ENCODE assay signal across 16 cellular contexts in the genomic region with DNA sequence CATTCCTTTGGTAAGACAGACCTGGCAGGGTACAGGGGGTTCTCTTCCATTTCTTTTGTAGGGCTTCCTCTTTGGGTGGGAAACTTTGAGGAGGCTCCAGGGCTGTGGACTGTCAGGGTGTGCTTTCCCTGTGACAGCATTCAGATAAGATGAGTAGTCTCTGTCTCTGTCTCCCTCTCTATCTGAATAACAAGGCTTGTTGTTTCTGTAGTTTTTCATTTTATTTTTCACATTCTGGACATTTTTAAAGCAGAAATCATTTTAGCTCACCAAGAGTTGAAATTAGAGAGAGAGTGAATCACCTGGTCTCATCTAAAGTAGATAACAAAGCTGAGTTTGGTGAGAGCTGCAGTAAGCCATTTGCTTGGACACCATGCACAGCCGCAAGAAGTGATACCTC.
DNase-seq lines count a peak whose midpoint lies in the region; ATAC-seq and TF ChIP-seq lines count a peak whose summit lies in the region.
"Had no signal": no experiment of that assay in that cellular context is flagged by ENCODE, and none has a peak within 500 bp of the region (broad histone marks: within the 10 kb centered on the region; RNA-seq: fewer than 3 reads in every experiment).

No MANE protein-coding gene starts in this region.

- no peak overlapping the region for H3K4me3 ChIP-seq in heart left ventricle
- H3K4me3 ChIP-seq in esophagus muscularis mucosa: no peak overlapping the region
- no peak overlapping the region for H3K4me3 ChIP-seq in vagina
- H3K4me3 ChIP-seq: SK-N-MC had no signal

- H3K27ac Mint-ChIP-seq in osteocyte (ENCODE audit: unreplicated experiment): peak overlapping the region; percentile 93
- no peak overlapping the region for H3K27ac Mint-ChIP-seq in activated T-helper 1 cell treated with anti-CD3 and anti-CD28 coated beads, Interleukin-12 subunit alpha, Interleukin-12 subunit beta, Interleukin-2, Interleukin-4 antibody, amounts not matched to agents 30 ng/mL and 10 ng/mL and 1 ng/mL, durations not matched to agents 14 hours and 24 hours and 36 hours
- H3K27ac Mint-ChIP-seq: stimulated activated naive B cell treated with anti-CD40 and anti-IgM and Interleukin-4, amounts not matched to agents 10 μg/mL and 1 μg/mL and 100 μg/mL, for 72 hours had no signal

- ATAC-seq in heart left ventricle (no peak), GM19395 (IDR thresholded peaks at IDR 0.05; ENCODE audit: unreplicated experiment) (no peak), GM18907 (IDR thresholded peaks at IDR 0.05; ENCODE audit: unreplicated experiment) (no peak)
- ATAC-seq: stimulated activated naive B cell treated with anti-CD40 and anti-IgM and Interleukin-4, amounts not matched to agents 10 μg/mL and 1 μg/mL and 100 μg/mL, for 72 hours had no signal

- WGBS in heart left ventricle, 4 donors: 75 to 95% (median 85%) methylated on average over 1 of the region's 1 CpG
- WGBS in esophagus muscularis mucosa: 72% methylated on average over 1 of the region's 1 CpG

- no peaks in the 10 kb centered on the region for H3K9me3 ChIP-seq in heart left ventricle
- H3K9me3 ChIP-seq in esophagus muscularis mucosa: no peaks in the 10 kb centered on the region
- no peaks in the 10 kb centered on the region for H3K9me3 ChIP-seq in vagina

- H3K36me3 ChIP-seq in heart left ventricle (no peaks in the 10 kb centered on the region), esophagus muscularis mucosa (no peaks in the 10 kb centered on the region), vagina (no peaks in the 10 kb centered on the region)

- peaks cover 0 to 33% (median 25%) of the 10 kb centered on the region in 12 donors for H3K4me1 ChIP-seq in heart left ventricle
- H3K4me1 ChIP-seq in esophagus muscularis mucosa: peaks cover 23 to 33% (median 29%) of the 10 kb centered on the region in 4 donors
- H3K4me1 ChIP-seq in vagina: peaks cover 19% of the 10 kb centered on the region

- intact Hi-C loops in heart left ventricle (cut with DNase I): loop anchor here in 5 of 10 donors (5.0 to 10.0 kb wide), 2 partner anchors 93 to 101 kb away; partner anchors contain the start of gene TPM1 (in 4 of the 5)
- intact Hi-C loops in cardiac septum (cut with DNase I): loop anchor here (5.0 kb wide), 1 partner anchor 44 kb away; no protein-coding TSS in a partner anchor
- intact Hi-C loops in esophagus muscularis mucosa (cut with DNase I): no loop called here
- intact Hi-C loops in vagina (cut with DNase I): no loop called here
- intact Hi-C loops in activated T-helper 1 cell treated with anti-CD3 and anti-CD28 coated beads, Interleukin-12 subunit alpha, Interleukin-12 subunit beta, Interleukin-2, Interleukin-4 antibody, amounts not matched to agents 30 ng/mL and 10 ng/mL and 1 ng/mL, durations not matched to agents 14 hours and 24 hours and 36 hours (cut with micrococcal nuclease): no loop called here

- TF ChIP-seq EP300 in esophagus muscularis mucosa (IDR thresholded peaks at IDR 0.05): no peak

- H3K9me3 Mint-ChIP-seq in osteocyte (ENCODE audit: unreplicated experiment): no peaks in the 10 kb centered on the region
- no peaks in the 10 kb centered on the region for H3K9me3 Mint-ChIP-seq in activated T-helper 1 cell treated with anti-CD3 and anti-CD28 coated beads, Interleukin-12 subunit alpha, Interleukin-12 subunit beta, Interleukin-2, Interleukin-4 antibody, amounts not matched to agents 30 ng/mL and 10 ng/mL and 1 ng/mL, durations not matched to agents 14 hours and 24 hours and 36 hours
- H3K9me3 Mint-ChIP-seq: stimulated activated naive B cell treated with anti-CD40 and anti-IgM and Interleukin-4, amounts not matched to agents 10 μg/mL and 1 μg/mL and 100 μg/mL, for 72 hours had no signal

- no peak for TF ChIP-seq POLR2A in heart left ventricle (IDR thresholded peaks at IDR 0.05)
- no peak for TF ChIP-seq POLR2A in esophagus muscularis mucosa (IDR thresholded peaks at IDR 0.05; ENCODE audit: low read depth)
- TF ChIP-seq POLR2A in vagina (IDR thresholded peaks at IDR 0.05): no peak

- peaks cover 52% of the 10 kb centered on the region for H3K4me1 Mint-ChIP-seq in osteocyte (ENCODE audit: unreplicated experiment)
- no peaks in the 10 kb centered on the region for H3K4me1 Mint-ChIP-seq in activated T-helper 1 cell treated with anti-CD3 and anti-CD28 coated beads, Interleukin-12 subunit alpha, Interleukin-12 subunit beta, Interleukin-2, Interleukin-4 antibody, amounts not matched to agents 30 ng/mL and 10 ng/mL and 1 ng/mL, durations not matched to agents 14 hours and 24 hours and 36 hours (ENCODE audit: low read depth)
- H3K4me1 Mint-ChIP-seq: stimulated activated naive B cell treated with anti-CD40 and anti-IgM and Interleukin-4, amounts not matched to agents 10 μg/mL and 1 μg/mL and 100 μg/mL, for 72 hours had no signal

- no peaks in the 10 kb centered on the region for H3K27me3 Mint-ChIP-seq in osteocyte (ENCODE audit: unreplicated experiment)
- H3K27me3 Mint-ChIP-seq in activated T-helper 1 cell treated with anti-CD3 and anti-CD28 coated beads, Interleukin-12 subunit alpha, Interleukin-12 subunit beta, Interleukin-2, Interleukin-4 antibody, amounts not matched to agents 30 ng/mL and 10 ng/mL and 1 ng/mL, durations not matched to agents 14 hours and 24 hours and 36 hours (ENCODE audit: insufficient read depth): peaks cover 9% of the 10 kb centered on the region

- H3K4me3 Mint-ChIP-seq in osteocyte (ENCODE audit: unreplicated experiment): no peak overlapping the region
- H3K4me3 Mint-ChIP-seq in activated T-helper 1 cell treated with anti-CD3 and anti-CD28 coated beads, Interleukin-12 subunit alpha, Interleukin-12 subunit beta, Interleukin-2, Interleukin-4 antibody, amounts not matched to agents 30 ng/mL and 10 ng/mL and 1 ng/mL, durations not matched to agents 14 hours and 24 hours and 36 hours: no peak overlapping the region
- H3K4me3 Mint-ChIP-seq: stimulated activated naive B cell treated with anti-CD40 and anti-IgM and Interleukin-4, amounts not matched to agents 10 μg/mL and 1 μg/mL and 100 μg/mL, for 72 hours had no signal

- peak overlapping the region; percentile 72 to 90 (median 85) for H3K27ac ChIP-seq in heart left ventricle
- peak overlapping the region; percentile 79 to 85 (median 84) for H3K27ac ChIP-seq in esophagus muscularis mucosa (replicated peaks in 1 of 4)
- H3K27ac ChIP-seq in vagina: peak overlapping the region; percentile 79
- H3K27ac ChIP-seq: SK-N-MC had no signal

- no peaks in the 10 kb centered on the region for H3K36me3 Mint-ChIP-seq in osteocyte (ENCODE audit: unreplicated experiment)
- H3K36me3 Mint-ChIP-seq in activated T-helper 1 cell treated with anti-CD3 and anti-CD28 coated beads, Interleukin-12 subunit alpha, Interleukin-12 subunit beta, Interleukin-2, Interleukin-4 antibody, amounts not matched to agents 30 ng/mL and 10 ng/mL and 1 ng/mL, durations not matched to agents 14 hours and 24 hours and 36 hours (ENCODE audit: low read depth): no peaks in the 10 kb centered on the region
- H3K36me3 Mint-ChIP-seq: stimulated activated naive B cell treated with anti-CD40 and anti-IgM and Interleukin-4, amounts not matched to agents 10 μg/mL and 1 μg/mL and 100 μg/mL, for 72 hours had no signal

- TF ChIP-seq CTCF in heart left ventricle (IDR thresholded peaks at IDR 0.05) (no peak), esophagus muscularis mucosa (IDR thresholded peaks at IDR 0.05) (no peak), osteocyte (IDR thresholded peaks at IDR 0.05) (no peak), vagina (IDR thresholded peaks at IDR 0.05) (no peak)

- DNase-seq in heart left ventricle: no peak
- no peak for DNase-seq in cardiac septum (ENCODE audit: low spot score)
- no peak for DNase-seq in esophagus muscularis mucosa (ENCODE audit: extremely low spot score)
- DNase-seq in osteocyte (ENCODE audit: extremely low spot score, unreplicated experiment): no peak
- DNase-seq in vagina (ENCODE audit: extremely low spot score in 2 of 2): no peak
- DNase-seq in activated T-helper 1 cell treated with anti-CD3 and anti-CD28 coated beads, Interleukin-12 subunit alpha, Interleukin-12 subunit beta, Interleukin-2, Interleukin-4 antibody, amounts not matched to agents 30 ng/mL and 10 ng/mL and 1 ng/mL, durations not matched to agents 14 hours and 24 hours and 36 hours (ENCODE audit: low spot score): no peak
- DNase-seq: 8988T; activated CD4-positive, alpha-beta T cell treated with anti-CD3 and anti-CD28 coated beads, Interleukin-2, amount 50 U/mL, for 4 hours; activated T-cell treated with anti-CD3 and anti-CD28 coated beads, Interleukin-2, amount 50 U/mL, for 48 hours; DND-41; NCI-H1105; NCI-H2227 treated with DMSO at 0.1 percent for 48 hours; stimulated activated naive B cell treated with anti-CD40 and anti-IgM and Interleukin-4, amounts not matched to agents 10 μg/mL and 1 μg/mL and 100 μg/mL, for 72 hours had no signal

- H3K27me3 ChIP-seq in heart left ventricle (no peaks in the 10 kb centered on the region), esophagus muscularis mucosa (no peaks in the 10 kb centered on the region), vagina (no peaks in the 10 kb centered on the region)
